ENCODE assay signal across 1 cellular context in the genomic region with DNA sequence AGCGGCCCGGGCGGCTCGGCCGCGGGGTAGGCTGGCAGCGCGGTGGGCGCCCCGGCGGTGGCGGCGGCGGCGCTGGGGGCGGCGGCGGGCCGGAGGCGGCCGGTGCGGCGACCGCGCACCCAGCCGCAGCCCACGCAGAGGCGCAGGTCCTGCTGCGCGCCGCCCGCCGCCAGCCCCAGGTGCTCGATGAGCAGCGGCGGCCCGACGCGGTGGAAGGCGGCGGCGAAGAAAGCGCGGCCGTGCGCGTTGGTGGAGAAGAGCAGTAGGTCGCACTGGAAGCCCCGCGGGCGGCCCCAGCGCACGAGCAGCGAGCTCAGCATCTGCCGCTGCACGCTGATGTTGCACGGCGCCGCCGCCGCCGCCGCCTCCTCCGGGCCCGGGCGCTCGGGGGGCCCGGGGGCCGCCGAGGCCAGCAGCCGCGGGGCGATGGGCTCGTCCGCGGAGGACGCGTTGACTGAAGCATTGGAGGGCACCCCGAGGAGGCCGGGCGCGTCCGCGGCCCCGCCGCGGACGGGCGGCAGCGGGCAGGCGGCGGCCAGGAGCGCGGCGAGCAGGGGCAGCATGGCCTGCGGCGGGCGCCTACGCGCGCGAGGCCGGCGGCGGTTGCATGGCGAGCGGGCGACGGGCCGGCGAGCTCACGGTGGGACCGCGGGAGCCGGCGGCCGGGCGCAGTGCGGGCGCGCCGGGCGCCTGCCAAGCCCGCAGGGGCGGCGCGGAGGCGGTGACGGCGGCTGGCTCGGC.
TF ChIP-seq lines count a peak whose summit lies in the region.

No MANE protein-coding gene starts in this region.

TF ChIP-seq in GM12878, 131 proteins besides CTCF, POLR2A, EP300 and RAD21 (continued from another document):
- TF ChIP-seq, protein P1, sequence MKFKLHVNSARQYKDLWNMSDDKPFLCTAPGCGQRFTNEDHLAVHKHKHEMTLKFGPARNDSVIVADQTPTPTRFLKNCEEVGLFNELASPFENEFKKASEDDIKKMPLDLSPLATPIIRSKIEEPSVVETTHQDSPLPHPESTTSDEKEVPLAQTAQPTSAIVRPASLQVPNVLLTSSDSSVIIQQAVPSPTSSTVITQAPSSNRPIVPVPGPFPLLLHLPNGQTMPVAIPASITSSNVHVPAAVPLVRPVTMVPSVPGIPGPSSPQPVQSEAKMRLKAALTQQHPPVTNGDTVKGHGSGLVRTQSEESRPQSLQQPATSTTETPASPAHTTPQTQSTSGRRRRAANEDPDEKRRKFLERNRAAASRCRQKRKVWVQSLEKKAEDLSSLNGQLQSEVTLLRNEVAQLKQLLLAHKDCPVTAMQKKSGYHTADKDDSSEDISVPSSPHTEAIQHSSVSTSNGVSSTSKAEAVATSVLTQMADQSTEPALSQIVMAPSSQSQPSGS (IDR thresholded peaks at IDR 0.05; ENCODE audit: low read length) = no peak
TF ChIP-seq in GM12878: peak in this region for 1.
